40 cellular contexts compared by ENCODE assay signal in the genomic region with DNA sequence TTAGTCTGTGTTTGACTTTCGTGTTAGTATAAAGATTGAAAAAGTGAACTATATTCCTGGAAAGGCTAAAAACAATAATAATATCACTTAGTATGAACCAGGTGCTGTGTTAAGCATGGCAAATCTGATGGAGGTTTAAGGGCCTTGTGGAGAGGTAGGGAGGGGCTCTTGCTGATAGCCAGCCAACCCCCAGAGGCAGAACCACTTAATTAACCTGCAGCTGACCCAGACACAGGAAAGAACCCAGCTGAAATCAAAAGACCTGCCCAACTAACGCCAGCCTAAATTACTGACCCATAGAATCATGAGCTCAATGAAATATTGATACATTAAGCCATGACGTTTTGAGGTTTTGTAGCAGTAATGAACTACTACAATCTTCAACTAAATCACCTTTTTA. TPM values are rescaled to one million over a fixed set of nuclear protein-coding genes. Genes with fewer than 3 reads are reported as not detected.
"Had no signal": no experiment of that assay in that cellular context is flagged by ENCODE, and none has a peak within 500 bp of the region (broad histone marks: within the 10 kb centered on the region; RNA-seq: fewer than 3 reads in every experiment).

No MANE protein-coding gene starts in this region.

- H3K9me3 Mint-ChIP-seq: activated CD4-positive, alpha-beta memory T cell treated with anti-CD3 and anti-CD28 coated beads, Interleukin-2, amount 10 ng/mL, durations not matched to agents 7 days and 5 days; activated CD4-positive, alpha-beta T cell treated with anti-CD3 and anti-CD28 coated beads, Interleukin-2, amount 10 ng/mL, durations not matched to agents 7 days and 5 days; activated naive CD4-positive, alpha-beta T cell treated with anti-CD3 and anti-CD28 coated beads for 36 hours; activated naive CD8-positive, alpha-beta T cell treated with anti-CD3 and anti-CD28 coated beads for 36 hours; activated T-helper 1 cell treated with anti-CD3 and anti-CD28 coated beads, Interleukin-12 subunit alpha, Interleukin-12 subunit beta, Interleukin-2, Interleukin-4 antibody, amounts not matched to agents 30 ng/mL and 10 ng/mL and 1 ng/mL, durations not matched to agents 14 hours and 24 hours and 36 hours; T-helper 1 cell treated with Interleukin-12 subunit alpha and Interleukin-12 subunit beta and Interleukin-4 antibody, amounts not matched to agents 30 μg/mL and 1 μg/mL, for 36 hours; T-helper 2 cell treated with Interferon-gamma antibody and Interleukin-4, amounts not matched to agents 5 μg/mL and 100 μg/mL, for 36 hours had no signal

- H3K36me3 ChIP-seq: adrenal gland, brain microvascular endothelial cell, breast epithelium had no signal

- H3K9me3 ChIP-seq: adrenal gland, breast epithelium had no signal

- H3K36me3 Mint-ChIP-seq: activated naive CD8-positive, alpha-beta T cell treated with anti-CD3 and anti-CD28 coated beads for 36 hours had no signal

- H3K27ac Mint-ChIP-seq: activated CD4-positive, alpha-beta memory T cell treated with anti-CD3 and anti-CD28 coated beads, Interleukin-2, amount 10 ng/mL, durations not matched to agents 7 days and 5 days; activated CD4-positive, alpha-beta T cell treated with anti-CD3 and anti-CD28 coated beads for 36 hours; activated CD4-positive, alpha-beta T cell treated with anti-CD3 and anti-CD28 coated beads, Interleukin-2, amount 10 ng/mL, durations not matched to agents 7 days and 5 days; activated CD8-positive, alpha-beta T cell treated with anti-CD3 and anti-CD28 coated beads, Interleukin-2, amount 10 ng/mL, durations not matched to agents 7 days and 5 days; activated naive CD4-positive, alpha-beta T cell treated with anti-CD3 and anti-CD28 coated beads for 36 hours; activated naive CD4-positive, alpha-beta T cell treated with anti-CD3 and anti-CD28 coated beads, Interleukin-2, amount 50 U/mL, for 72 hours; activated naive CD8-positive, alpha-beta T cell treated with anti-CD3 and anti-CD28 coated beads for 36 hours; activated T-cell treated with anti-CD3 and anti-CD28 coated beads, Interleukin-2, amount 50 U/mL, for 72 hours; activated T-helper 1 cell treated with anti-CD3 and anti-CD28 coated beads, Interleukin-12 subunit alpha, Interleukin-12 subunit beta, Interleukin-2, Interleukin-4 antibody, amounts not matched to agents 30 ng/mL and 10 ng/mL and 1 ng/mL, durations not matched to agents 14 hours and 24 hours and 36 hours; activated T-helper 17 cell treated with anti-CD3 and anti-CD28 coated beads, Interleukin-2, amount 50 U/mL, for 72 hours; T-helper 1 cell treated with Interleukin-12 subunit alpha and Interleukin-12 subunit beta and Interleukin-4 antibody, amounts not matched to agents 30 μg/mL and 1 μg/mL, for 36 hours; T-helper 2 cell treated with Interferon-gamma antibody and Interleukin-4, amounts not matched to agents 5 μg/mL and 100 μg/mL, for 36 hours had no signal

- FAIRE-seq: colon, TTC549 had no signal

- ATAC-seq: activated CD4-positive, alpha-beta T cell treated with anti-CD3 and anti-CD28 coated beads for 36 hours; activated CD4-positive, CD25-positive, alpha-beta regulatory T cell treated with anti-CD3 and anti-CD28 coated beads, Interleukin-2, amount 50 U/mL, for 24 hours; activated CD8-positive, alpha-beta T cell treated with anti-CD3 and anti-CD28 coated beads, Interleukin-2, amount 10 ng/mL, durations not matched to agents 7 days and 5 days; activated naive CD4-positive, alpha-beta T cell treated with anti-CD3 and anti-CD28 coated beads, Interleukin-2, amount 50 U/mL, for 72 hours; activated T-cell treated with anti-CD3 and anti-CD28 coated beads, Interleukin-2, amount 50 U/mL, for 4 hours; activated T-cell treated with anti-CD3 and anti-CD28 coated beads, Interleukin-2, amount 50 U/mL, for 72 hours; activated T-helper 17 cell treated with anti-CD3 and anti-CD28 coated beads, Interleukin-2, amount 50 U/mL, for 72 hours had no signal

- H3K4me3 ChIP-seq: adrenal gland, breast epithelium had no signal

- H3K4me1 ChIP-seq: adrenal gland, breast epithelium had no signal

- H3K4me3 Mint-ChIP-seq: activated CD4-positive, alpha-beta memory T cell treated with anti-CD3 and anti-CD28 coated beads, Interleukin-2, amount 10 ng/mL, durations not matched to agents 7 days and 5 days; activated CD4-positive, alpha-beta T cell treated with anti-CD3 and anti-CD28 coated beads for 36 hours; activated CD4-positive, alpha-beta T cell treated with anti-CD3 and anti-CD28 coated beads, Interleukin-2, amount 10 ng/mL, durations not matched to agents 7 days and 5 days; activated CD8-positive, alpha-beta T cell treated with anti-CD3 and anti-CD28 coated beads, Interleukin-2, amount 10 ng/mL, durations not matched to agents 7 days and 5 days; activated naive CD4-positive, alpha-beta T cell treated with anti-CD3 and anti-CD28 coated beads for 36 hours; activated naive CD8-positive, alpha-beta T cell treated with anti-CD3 and anti-CD28 coated beads for 36 hours; activated T-cell treated with anti-CD3 and anti-CD28 coated beads, Interleukin-2, amount 50 U/mL, for 4 hours; activated T-cell treated with anti-CD3 and anti-CD28 coated beads, Interleukin-2, amount 50 U/mL, for 72 hours; activated T-helper 1 cell treated with anti-CD3 and anti-CD28 coated beads, Interleukin-12 subunit alpha, Interleukin-12 subunit beta, Interleukin-2, Interleukin-4 antibody, amounts not matched to agents 30 ng/mL and 10 ng/mL and 1 ng/mL, durations not matched to agents 14 hours and 24 hours and 36 hours; activated T-helper 17 cell treated with anti-CD3 and anti-CD28 coated beads, Interleukin-2, amount 50 U/mL, for 72 hours; T-helper 1 cell treated with Interleukin-12 subunit alpha and Interleukin-12 subunit beta and Interleukin-4 antibody, amounts not matched to agents 30 μg/mL and 1 μg/mL, for 36 hours; T-helper 2 cell treated with Interferon-gamma antibody and Interleukin-4, amounts not matched to agents 5 μg/mL and 100 μg/mL, for 36 hours had no signal

- DNase-seq: activated CD4-positive, alpha-beta memory T cell treated with anti-CD3 and anti-CD28 coated beads, Interleukin-2, amount 10 ng/mL, durations not matched to agents 7 days and 5 days; activated CD4-positive, alpha-beta T cell treated with anti-CD3 and anti-CD28 coated beads for 1 hour; activated CD4-positive, alpha-beta T cell treated with anti-CD3 and anti-CD28 coated beads for 36 hours; activated CD4-positive, alpha-beta T cell treated with anti-CD3 and anti-CD28 coated beads for 48 hours; activated CD4-positive, alpha-beta T cell treated with anti-CD3 and anti-CD28 coated beads, Interleukin-2, amount 10 ng/mL, durations not matched to agents 7 days and 5 days; activated CD4-positive, alpha-beta T cell treated with anti-CD3 and anti-CD28 coated beads, Interleukin-2, amount 50 U/mL, for 48 hours; activated CD4-positive, CD25-positive, alpha-beta regulatory T cell; activated CD8-positive, alpha-beta memory T cell treated with anti-CD3 and anti-CD28 coated beads for 24 hours; activated CD8-positive, alpha-beta memory T cell treated with anti-CD3 and anti-CD28 coated beads, Interleukin-2, amount 50 U/mL, for 4 hours; activated CD8-positive, alpha-beta T cell treated with anti-CD3 and anti-CD28 coated beads, Interleukin-2, amount 10 ng/mL, durations not matched to agents 7 days and 5 days; activated effector memory CD4-positive, alpha-beta T cell treated with anti-CD3 and anti-CD28 coated beads, Interleukin-2, amount 50 U/mL, for 16 hours; activated gamma-delta T cell treated with Interleukin-2 at 50 U/mL for 16 hours; activated naive CD4-positive, alpha-beta T cell; activated naive CD4-positive, alpha-beta T cell treated with anti-CD3 and anti-CD28 coated beads for 36 hours; activated naive CD4-positive, alpha-beta T cell treated with anti-CD3 and anti-CD28 coated beads, Interleukin-2, amount 50 U/mL, for 16 hours; activated naive CD8-positive, alpha-beta T cell treated with anti-CD3 and anti-CD28 coated beads for 36 hours; activated T-cell treated with anti-CD3 and anti-CD28 coated beads for 4 hours; activated T-cell treated with anti-CD3 and anti-CD28 coated beads, Interleukin-2, amount 50 U/mL, for 1 hour; activated T-cell treated with anti-CD3 and anti-CD28 coated beads, Interleukin-2, amount 50 U/mL, for 4 hours; activated T-cell treated with anti-CD3 and anti-CD28 coated beads, Interleukin-2, amount 50 U/mL, for 72 hours; adrenal gland; amniotic stem cell; aorta; brain microvascular endothelial cell; central memory CD4-positive, alpha-beta T cell; T-helper 1 cell; T-helper 2 cell; T-helper 9 cell had no signal

- H3K4me1 Mint-ChIP-seq: activated CD4-positive, alpha-beta memory T cell treated with anti-CD3 and anti-CD28 coated beads, Interleukin-2, amount 10 ng/mL, durations not matched to agents 7 days and 5 days; activated CD4-positive, alpha-beta T cell treated with anti-CD3 and anti-CD28 coated beads for 36 hours; activated CD4-positive, alpha-beta T cell treated with anti-CD3 and anti-CD28 coated beads, Interleukin-2, amount 10 ng/mL, durations not matched to agents 7 days and 5 days; activated naive CD8-positive, alpha-beta T cell treated with anti-CD3 and anti-CD28 coated beads for 36 hours; activated T-helper 17 cell treated with anti-CD3 and anti-CD28 coated beads, Interleukin-2, amount 50 U/mL, for 72 hours had no signal

- H3K27ac ChIP-seq: adrenal gland, brain microvascular endothelial cell, breast epithelium, VCaP had no signal

- H3K27me3 ChIP-seq: adrenal gland, brain microvascular endothelial cell, breast epithelium had no signal

RNA-seq across cellular contexts. Expression of a gene that starts 28.3 kb away (rescaled TPM):
- total RNA-seq: activated CD4-positive, alpha-beta T cell treated with anti-CD3 and anti-CD28 coated beads, Interleukin-2, amount 10 ng/mL, durations not matched to agents 7 days and 5 days; activated naive CD4-positive, alpha-beta T cell treated with anti-CD3 and anti-CD28 coated beads, Interleukin-2, amount 50 U/mL, for 72 hours; adrenal gland; breast epithelium; cardiac septum; cerebellum had no signal
